Comparison of ENCODE assay signal across 1 cellular context in the genomic region with DNA sequence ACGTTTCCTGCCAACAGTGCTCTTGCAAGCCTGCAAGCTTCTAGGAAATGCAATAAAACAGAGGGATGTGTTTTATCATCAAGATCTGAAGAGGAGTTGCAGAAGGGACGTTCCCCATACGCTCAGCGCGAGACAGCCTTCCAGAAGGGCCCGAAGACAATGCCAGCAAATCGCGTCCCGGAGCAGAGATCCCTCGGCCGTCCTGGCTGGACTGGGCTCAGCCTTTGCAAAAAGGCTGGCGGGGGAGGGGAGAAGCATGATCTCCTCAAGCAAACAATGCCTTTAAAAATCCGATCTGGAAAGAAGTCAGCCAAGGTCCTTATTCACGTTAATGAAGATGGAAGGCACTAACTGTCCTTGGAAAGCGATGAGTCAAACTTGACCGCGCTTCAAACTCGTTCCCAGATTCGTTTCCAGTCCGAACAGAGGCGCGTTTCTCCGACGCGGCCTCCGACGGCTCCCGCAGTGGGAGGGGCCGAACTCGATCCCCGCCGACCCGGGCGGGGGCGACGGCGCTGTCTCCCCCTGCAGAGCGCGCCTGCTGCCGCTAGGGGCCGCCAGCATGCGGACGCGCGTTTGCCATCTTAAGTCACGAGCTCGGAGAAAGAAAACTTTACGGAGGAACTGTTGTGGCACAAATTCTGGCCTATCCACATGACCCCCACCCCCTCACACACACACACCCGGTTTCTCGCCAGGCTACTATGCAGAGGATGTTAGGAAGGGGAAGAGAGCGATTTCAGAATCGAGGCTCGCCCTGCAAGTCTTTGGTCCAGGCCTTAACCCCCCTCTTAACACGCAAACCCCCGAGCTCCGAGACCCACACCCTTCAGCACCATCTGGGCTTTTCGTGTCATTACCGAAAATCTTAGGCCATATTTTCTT.
A peak's percentile ranks its signal among the peaks of the same experiment; 100 is the strongest.
TF ChIP-seq lines count a peak whose summit lies in the region.

No MANE protein-coding gene starts in this region.

TF ChIP-seq in GM23338, 12 proteins besides CTCF, POLR2A, EP300 and RAD21 (continued from another document):
- TF ChIP-seq REST (IDR thresholded peaks at IDR 0.05; ENCODE audit: unreplicated experiment): no peak
- TF ChIP-seq ETS1 (IDR thresholded peaks at IDR 0.05): 0 out of 2 replicates have a peak, but pooled peaks have one; percentile 15
- peak; percentile 44 for TF ChIP-seq POLR2AphosphoS5 (IDR thresholded peaks at IDR 0.05; ENCODE audit: low read depth)
